In the genomic region with DNA sequence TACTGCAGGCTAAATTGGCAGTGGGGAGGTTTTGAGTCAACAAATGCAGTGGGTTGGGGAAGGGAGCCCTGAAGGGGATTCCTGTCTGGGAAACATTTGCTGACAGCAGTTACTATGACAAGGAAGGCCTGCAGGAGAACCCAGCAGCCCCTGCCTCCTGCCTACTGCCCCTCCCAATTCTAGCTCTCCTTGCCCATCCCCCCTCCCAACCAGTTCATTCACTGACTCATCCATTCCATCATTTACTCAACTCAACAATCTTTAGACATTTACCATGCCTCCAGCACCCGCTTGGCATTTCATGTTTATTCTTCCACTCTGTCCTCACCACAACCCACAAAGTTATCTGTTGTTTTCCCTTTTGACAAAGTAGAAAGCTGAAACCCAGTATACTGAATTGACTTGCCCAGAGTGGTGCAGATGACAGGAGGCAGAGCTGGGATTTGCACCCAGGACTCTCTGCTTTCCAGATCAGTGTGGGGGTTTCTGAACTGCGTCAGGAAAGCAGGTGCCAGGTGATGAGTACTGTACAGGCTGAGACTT, we compare ENCODE assay signal across 11 cellular contexts.
DNase-seq lines count a peak whose midpoint lies in the region; ATAC-seq, FAIRE-seq and TF ChIP-seq lines count a peak whose summit lies in the region.
"Had no signal": no experiment of that assay in that cellular context is flagged by ENCODE, and none has a peak within 500 bp of the region (broad histone marks: within the 10 kb centered on the region; RNA-seq: fewer than 3 reads in every experiment).

No MANE protein-coding gene starts in this region.

- no peaks in the 10 kb centered on the region for H3K27me3 ChIP-seq in HCT116 (ENCODE audit: insufficient read depth, low read length)
- H3K27me3 ChIP-seq in esophagus muscularis mucosa, result peaks cover 0 to 14% (median 0%) of the 10 kb centered on the region in 4 donors
- H3K27me3 ChIP-seq in HepG2 (ENCODE audit: control insufficient read depth in 1 of 2, insufficient read depth in 2 of 2, low read length in 2 of 2), result peaks cover 5 to 60% of the 10 kb centered on the region in 2 experiments
- H3K27me3 ChIP-seq: vagina had no signal

- in situ Hi-C loops in G401 (cut with HindIII; ENCODE audit: low sequenced_read_pairs) (no loop called here), HepG2 (cut with HindIII; ENCODE audit: extremely low pct_ligation_motif_present, low pct_unique_long_range_greater_than_20kb) (no loop called here)

- H3K4me1 ChIP-seq in HCT116 (ENCODE audit: control insufficient read depth in 1 of 2, insufficient read depth in 2 of 2, low read length in 2 of 2) (peaks cover 3 to 12% of the 10 kb centered on the region in 2 experiments; a peak in 3 of 4 replicates), esophagus muscularis mucosa (peaks cover 0 to 6% (median 1%) of the 10 kb centered on the region in 4 donors), HepG2 (ENCODE audit: insufficient read depth, low read length) (no peaks in the 10 kb centered on the region)

- TF ChIP-seq EP300 in esophagus muscularis mucosa (IDR thresholded peaks at IDR 0.05) (no peak), HepG2 (IDR thresholded peaks at IDR 0.05; ENCODE audit: low read depth in 2 of 2, low read length in 2 of 2) (no peak), HepG2 (CRISPR knock-in tag; IDR thresholded peaks at IDR 0.05; ENCODE audit: borderline replicate concordance) (no peak)

- no peaks in the 10 kb centered on the region for H3K9me3 Mint-ChIP-seq in T-helper 1 cell treated with Interleukin-12 subunit alpha and Interleukin-12 subunit beta and Interleukin-4 antibody, amounts not matched to agents 30 μg/mL and 1 μg/mL, for 36 hours

- peak overlapping the region; percentile 34 for H3K27ac Mint-ChIP-seq in T-helper 1 cell treated with Interleukin-12 subunit alpha and Interleukin-12 subunit beta and Interleukin-4 antibody, amounts not matched to agents 30 μg/mL and 1 μg/mL, for 36 hours

- no peak for ATAC-seq in HCT116
- no peak for ATAC-seq in HepG2

- H3K9ac ChIP-seq in HCT116 (ENCODE audit: low read length) (no peak overlapping the region), HepG2 (ENCODE audit: insufficient read depth, low read depth, low read length) (no peak overlapping the region)

- CTCF ChIA-PET in HCT116 (lab: Charles Lee) (no interaction called here), HepG2 (lab: Yijun Ruan, JAX; ENCODE audit: low intra/inter-chr PET ratio, low total read pairs) (no interaction called here)

- FAIRE-seq in HepG2 (lab: Jason Lieb, UNC), result no peak

- H2AFZ ChIP-seq in HCT116 (ENCODE audit: low read depth, low read length, poor library complexity, severe bottlenecking) (no peak overlapping the region), HepG2 (ENCODE audit: low read length) (no peak overlapping the region)

- H3K36me3 ChIP-seq in HCT116 (ENCODE audit: control insufficient read depth in 1 of 2, insufficient read depth in 2 of 2, low read length in 2 of 2) (no peaks in the 10 kb centered on the region), esophagus muscularis mucosa (no peaks in the 10 kb centered on the region), HepG2 (replicated peaks in 1 of 2; ENCODE audit: control insufficient read depth in 1 of 2, insufficient read depth in 2 of 2, low read length in 2 of 2) (no peaks in the 10 kb centered on the region)
- H3K36me3 ChIP-seq: vagina had no signal

- whole genome bisulfite sequencing in esophagus muscularis mucosa, result 68% methylated on average over 2 of the region's 2 CpGs
- 17% methylated on average over 2 of the region's 2 CpGs for WGBS in HepG2 (ENCODE audit: low lambda C conversion rate)

- POLR2A ChIA-PET in HCT116 (lab: Charles Lee) (no interaction called here), HepG2 (lab: Yijun Ruan, JAX) (no interaction called here)

- RAD21 ChIA-PET in HCT116 (lab: Charles Lee; ENCODE audit: low non-redundant PET in 1 of 2, low total read pairs in 2 of 2, uncharacterized antibody in 2 of 2, unreplicated experiment in 2 of 2), result no interaction called here

- no peak for TF ChIP-seq RAD21 in HCT116 (IDR thresholded peaks at IDR 0.05; ENCODE audit: low read depth)
- TF ChIP-seq RAD21 in HepG2 (CRISPR knock-in tag; IDR thresholded peaks at IDR 0.05), result no peak

- no peaks in the 10 kb centered on the region for H3K27me3 Mint-ChIP-seq in T-helper 1 cell treated with Interleukin-12 subunit alpha and Interleukin-12 subunit beta and Interleukin-4 antibody, amounts not matched to agents 30 μg/mL and 1 μg/mL, for 36 hours (ENCODE audit: low read depth)

- H3K79me2 ChIP-seq in HCT116 (ENCODE audit: insufficient read depth, low read length) (no peaks in the 10 kb centered on the region), HepG2 (ENCODE audit: insufficient read depth, low read length) (no peaks in the 10 kb centered on the region)

- intact Hi-C loops in HCT116 (cut with micrococcal nuclease) (no loop called here), esophagus muscularis mucosa (cut with DNase I) (no loop called here), HepG2 (cut with micrococcal nuclease; ENCODE audit: unreplicated experiment) (no loop called here)

- BruUV-seq in HCT116 (replicated peaks; lab: Mats Ljungman, UMichigan), result no TSS peak
- BruUV-seq in HepG2 (replicated peaks; lab: Mats Ljungman, UMichigan), result no TSS peak

- H3K27ac ChIP-seq in HCT116 (ENCODE audit: low read depth, low read length), result no peak overlapping the region
- H3K27ac ChIP-seq in esophagus muscularis mucosa (replicated peaks in 1 of 4), result no peak overlapping the region
- H3K27ac ChIP-seq in HepG2 (ENCODE audit: extremely low read length, insufficient read depth, low read length), result no peak overlapping the region
- H3K27ac ChIP-seq: vagina had no signal

- H3K4me3 ChIP-seq in HCT116 (replicated peaks in 1 of 2; ENCODE audit: low read depth in 1 of 2, low read length in 2 of 2) (no peak overlapping the region), esophagus muscularis mucosa (no peak overlapping the region), HepG2 (replicated peaks in 1 of 3; ENCODE audit: insufficient read depth in 1 of 3, low read depth in 2 of 3, low read length in 3 of 3) (no peak overlapping the region)
- H3K4me3 ChIP-seq: lung, vagina had no signal

- H3K36me3 Mint-ChIP-seq in T-helper 1 cell treated with Interleukin-12 subunit alpha and Interleukin-12 subunit beta and Interleukin-4 antibody, amounts not matched to agents 30 μg/mL and 1 μg/mL, for 36 hours (ENCODE audit: low read depth), result no peaks in the 10 kb centered on the region

- H4K20me1 ChIP-seq in HCT116 (ENCODE audit: insufficient read depth) (no peaks in the 10 kb centered on the region), HepG2 (ENCODE audit: insufficient read depth, low read length) (no peaks in the 10 kb centered on the region)

- DNase-seq in HCT116 (ENCODE audit: low read depth, low spot score) (no peak), dedifferentiated amniotic fluid mesenchymal stem cell (ENCODE audit: extremely low spot score) (peak; percentile 58), esophagus muscularis mucosa (ENCODE audit: extremely low spot score) (no peak), G401 (ENCODE audit: low spot score) (no peak), HuH-7.5 (ENCODE audit: low spot score) (no peak), HepG2 (ENCODE audit: low spot score) (no peak)
- DNase-seq in stimulated activated CD4-positive, alpha-beta T cell treated with anti-CD3 and anti-CD28 coated beads, Interleukin-1b, Interleukin-23, amount 100 ng/mL, for 48 hours, result peak; percentile 60
- DNase-seq: H7 had no signal

- TF ChIP-seq POLR2A in HCT116 (IDR thresholded peaks at IDR 0.05; ENCODE audit: borderline replicate concordance, extremely low read depth, insufficient read depth, insufficient read length), result no peak
- TF ChIP-seq POLR2A in esophagus muscularis mucosa (IDR thresholded peaks at IDR 0.05; ENCODE audit: low read depth), result no peak
- no peak for TF ChIP-seq POLR2A in HepG2 (IDR thresholded peaks at IDR 0.05; ENCODE audit: insufficient read depth in 1 of 2, low read depth in 2 of 2, low read length in 2 of 2)

- no peak overlapping the region; the same call in 1 of the 2 replicates for H3K4me2 ChIP-seq in HCT116 (ENCODE audit: low read length)
- H3K4me2 ChIP-seq in HepG2 (ENCODE audit: low read depth, low read length), result no peak overlapping the region

- peak overlapping the region; percentile 19 for H3K4me3 Mint-ChIP-seq in T-helper 1 cell treated with Interleukin-12 subunit alpha and Interleukin-12 subunit beta and Interleukin-4 antibody, amounts not matched to agents 30 μg/mL and 1 μg/mL, for 36 hours

- H3K9me3 ChIP-seq in HCT116 (ENCODE audit: control insufficient read depth in 1 of 2, insufficient read depth in 1 of 2, low read depth in 1 of 2, low read length in 2 of 2), result no peaks in the 10 kb centered on the region
- no peaks in the 10 kb centered on the region for H3K9me3 ChIP-seq in esophagus muscularis mucosa
- H3K9me3 ChIP-seq in HepG2 (ENCODE audit: low read length), result no peaks in the 10 kb centered on the region
- H3K9me3 ChIP-seq: vagina had no signal

- H3K4me1 Mint-ChIP-seq in T-helper 1 cell treated with Interleukin-12 subunit alpha and Interleukin-12 subunit beta and Interleukin-4 antibody, amounts not matched to agents 30 μg/mL and 1 μg/mL, for 36 hours (ENCODE audit: low read depth), result peaks cover 3% of the 10 kb centered on the region

- TF ChIP-seq CTCF in HCT116 (IDR thresholded peaks at IDR 0.05 in 2 of 3, conservative IDR thresholded peaks at IDR 0.05 in 1 of 3; ENCODE audit: borderline replicate concordance in 1 of 3, insufficient read depth in 1 of 3, low read depth in 2 of 3, low read length in 2 of 3), result no peak
- TF ChIP-seq CTCF in esophagus muscularis mucosa (IDR thresholded peaks at IDR 0.05), result no peak
- no peak for TF ChIP-seq CTCF in HepG2 (CRISPR knock-in tag; IDR thresholded peaks at IDR 0.05)

- no peaks in the 10 kb centered on the region for H3K9me2 ChIP-seq in HCT116 (ENCODE audit: insufficient read depth)

Comparison
In these comparisons a context has a peak if more than half of its experiments do, and no peak if none do; other contexts are left out.
1. DNase-seq: peak in dedifferentiated amniotic fluid mesenchymal stem cell (single experiment) and stimulated activated CD4-positive, alpha-beta T cell treated with anti-CD3 and anti-CD28 coated beads, Interleukin-1b, Interleukin-23, amount 100 ng/mL, for 48 hours (single experiment); none in HCT116 (single experiment), esophagus muscularis mucosa (single experiment), G401 (single experiment), HuH-7.5 (single experiment) and HepG2 (single experiment).